ENCODE assay signal across 10 cellular contexts in genomic region chr2:197163755-197164753, GRCh38.
DNase-seq lines count a peak whose midpoint lies in the region; ATAC-seq and TF ChIP-seq lines count a peak whose summit lies in the region.
"Had no signal": no experiment of that assay in that cellular context is flagged by ENCODE, and none has a peak within 500 bp of the region (broad histone marks: within the 10 kb centered on the region; RNA-seq: fewer than 3 reads in every experiment).

No MANE protein-coding gene starts in this region.

- peak overlapping the region; percentile 65 for H3K27ac Mint-ChIP-seq in activated CD4-positive, alpha-beta T cell treated with anti-CD3 and anti-CD28 coated beads, Interleukin-2, amount 10 ng/mL, durations not matched to agents 7 days and 5 days
- peak overlapping the region; percentile 81 to 99 (median 96) for H3K27ac Mint-ChIP-seq in naive B cell
- H3K27ac Mint-ChIP-seq in type B pancreatic cell = peak overlapping the region; percentile 43

- H3K27me3 ChIP-seq in fibroblast of lung (ENCODE audit: control insufficient read depth, insufficient read depth, low read length) = no peaks in the 10 kb centered on the region
- H3K27me3 ChIP-seq: Peyer's patch had no signal

- ATAC-seq in naive B cell (ENCODE audit: low read depth in 2 of 2) = no peak

- H3K4me2 ChIP-seq in fibroblast of lung (ENCODE audit: extremely low read depth, insufficient read depth, low read length) = no peak overlapping the region

- peak overlapping the region; percentile 22 for H2AFZ ChIP-seq in fibroblast of lung (ENCODE audit: low read length)

- peak overlapping the region in 1 of 4 experiments; percentile 33 for H3K4me3 ChIP-seq in fibroblast of lung (replicated peaks in 1 of 4; ENCODE audit: control extremely low read depth in 1 of 4, insufficient read depth in 1 of 4, low read depth in 3 of 4, low read length in 4 of 4)

- POLR2A ChIA-PET in activated CD4-positive, alpha-beta T cell treated with anti-CD3 and anti-CD28 coated beads, Interleukin-2, amount 10 ng/mL, durations not matched to agents 7 days and 5 days (lab: Charles Lee) = no interaction called here
- POLR2A ChIA-PET in GM10248 (lab: Yijun Ruan, JAX) = no interaction called here

- no peak overlapping the region for H3K27ac ChIP-seq in fibroblast of lung (ENCODE audit: insufficient read depth, low read length)

- H3K4me3 Mint-ChIP-seq in activated CD4-positive, alpha-beta T cell treated with anti-CD3 and anti-CD28 coated beads, Interleukin-2, amount 10 ng/mL, durations not matched to agents 7 days and 5 days = no peak overlapping the region
- H3K4me3 Mint-ChIP-seq in naive B cell (peak overlapping the region in 3 of 8 donors; percentile 33 to 64 (median 50)), type B pancreatic cell (peak overlapping the region; percentile 73)

- H3K9me3 ChIP-seq in fibroblast of lung (ENCODE audit: control insufficient read depth, insufficient read depth, low read depth, low read length) = no peaks in the 10 kb centered on the region
- H3K9me3 ChIP-seq: Peyer's patch had no signal

- peaks cover 2% of the 10 kb centered on the region for H3K9me3 Mint-ChIP-seq in activated CD4-positive, alpha-beta T cell treated with anti-CD3 and anti-CD28 coated beads, Interleukin-2, amount 10 ng/mL, durations not matched to agents 7 days and 5 days
- H3K9me3 Mint-ChIP-seq in naive B cell (peaks cover 0 to 4% (median 0%) of the 10 kb centered on the region in 7 donors), type B pancreatic cell (no peaks in the 10 kb centered on the region)

- peaks cover 76% of the 10 kb centered on the region for H3K4me1 Mint-ChIP-seq in activated CD4-positive, alpha-beta T cell treated with anti-CD3 and anti-CD28 coated beads, Interleukin-2, amount 10 ng/mL, durations not matched to agents 7 days and 5 days
- H3K4me1 Mint-ChIP-seq in naive B cell (peaks cover 69 to 89% (median 74%) of the 10 kb centered on the region in 3 donors), type B pancreatic cell (ENCODE audit: unreplicated experiment) (peaks cover 7% of the 10 kb centered on the region)

- H3K79me2 ChIP-seq in fibroblast of lung (ENCODE audit: control insufficient read depth, insufficient read depth, low read length) = no peaks in the 10 kb centered on the region

- H4K20me1 ChIP-seq in fibroblast of lung (ENCODE audit: control insufficient read depth, extremely low read depth, insufficient read depth, low read length) = no peaks in the 10 kb centered on the region

- H3K4me1 ChIP-seq in fibroblast of lung (ENCODE audit: control insufficient read depth, extremely low read depth, insufficient read depth, low read length) = peaks cover 8% of the 10 kb centered on the region

- DNase-seq in activated CD4-positive, alpha-beta T cell treated with anti-CD3 and anti-CD28 coated beads, Interleukin-2, amount 10 ng/mL, durations not matched to agents 7 days and 5 days = no peak
- no peak for DNase-seq in activated CD4-positive, alpha-beta T cell treated with anti-CD3 and anti-CD28 coated beads for 1 hour
- DNase-seq in fibroblast of lung (ENCODE audit: low read depth in 2 of 2) (no peak), naive B cell (no peak), type B pancreatic cell (ENCODE audit: extremely low spot score, unreplicated experiment) (no peak), activated T-cell treated with anti-CD3 and anti-CD28 coated beads for 4 hours (no peak), HuH-7 (ENCODE audit: low spot score) (no peak), GM10248 (ENCODE audit: extremely low spot score) (no peak)
- DNase-seq: NCI-H1092 treated with DMSO at 0.1 percent for 48 hours, Peyer's patch had no signal

- CTCF ChIA-PET in activated CD4-positive, alpha-beta T cell treated with anti-CD3 and anti-CD28 coated beads, Interleukin-2, amount 10 ng/mL, durations not matched to agents 7 days and 5 days (lab: Charles Lee) = no interaction called here
- CTCF ChIA-PET in GM10248 (lab: Yijun Ruan, JAX) = interaction anchor here (1.1 to 2.6 kb wide), 2 partner anchors 19 to 51 kb away, joined by 3 to 9 read pairs; no protein-coding TSS in a partner anchor

- TF ChIP-seq CTCF in fibroblast of lung (conservative IDR thresholded peaks at IDR 0.05 in 1 of 2, IDR thresholded peaks at IDR 0.05 in 1 of 2; ENCODE audit: low read depth in 1 of 2, low read length in 2 of 2) = no peak
- TF ChIP-seq CTCF in type B pancreatic cell (conservative IDR thresholded peaks at IDR 0.05) = no peak
- no peak for TF ChIP-seq CTCF in GM10248 (IDR thresholded peaks at IDR 0.05; ENCODE audit: control extremely low read depth, extremely low read depth, low read depth, missing control alignments)

- H3K27me3 Mint-ChIP-seq in activated CD4-positive, alpha-beta T cell treated with anti-CD3 and anti-CD28 coated beads, Interleukin-2, amount 10 ng/mL, durations not matched to agents 7 days and 5 days = no peaks in the 10 kb centered on the region
- no peaks in the 10 kb centered on the region for H3K27me3 Mint-ChIP-seq in naive B cell
- peaks cover 8% of the 10 kb centered on the region for H3K27me3 Mint-ChIP-seq in type B pancreatic cell

- peaks cover 36% of the 10 kb centered on the region for H3K36me3 Mint-ChIP-seq in activated CD4-positive, alpha-beta T cell treated with anti-CD3 and anti-CD28 coated beads, Interleukin-2, amount 10 ng/mL, durations not matched to agents 7 days and 5 days (ENCODE audit: low read depth)
- H3K36me3 Mint-ChIP-seq in naive B cell (peaks cover 5 to 29% of the 10 kb centered on the region in 2 donors), type B pancreatic cell (no peaks in the 10 kb centered on the region)

- peak overlapping the region; percentile 34 for H3K9ac ChIP-seq in fibroblast of lung (ENCODE audit: insufficient read depth, low read length)

- no peaks in the 10 kb centered on the region for H3K36me3 ChIP-seq in fibroblast of lung (ENCODE audit: control insufficient read depth, insufficient read depth, low read length)
- H3K36me3 ChIP-seq: Peyer's patch had no signal

Comparison
In these comparisons a context has a peak if more than half of its experiments do, and no peak if none do; other contexts are left out.
1. H3K27ac Mint-ChIP-seq: peak in every context shown above with its lines; median percentile 96 in naive B cell; 65 in activated CD4-positive, alpha-beta T cell treated with anti-CD3 and anti-CD28 coated beads, Interleukin-2, amount 10 ng/mL, durations not matched to agents 7 days and 5 days; 43 in type B pancreatic cell.